ENCODE assay signal across 7 cellular contexts in the genomic region with DNA sequence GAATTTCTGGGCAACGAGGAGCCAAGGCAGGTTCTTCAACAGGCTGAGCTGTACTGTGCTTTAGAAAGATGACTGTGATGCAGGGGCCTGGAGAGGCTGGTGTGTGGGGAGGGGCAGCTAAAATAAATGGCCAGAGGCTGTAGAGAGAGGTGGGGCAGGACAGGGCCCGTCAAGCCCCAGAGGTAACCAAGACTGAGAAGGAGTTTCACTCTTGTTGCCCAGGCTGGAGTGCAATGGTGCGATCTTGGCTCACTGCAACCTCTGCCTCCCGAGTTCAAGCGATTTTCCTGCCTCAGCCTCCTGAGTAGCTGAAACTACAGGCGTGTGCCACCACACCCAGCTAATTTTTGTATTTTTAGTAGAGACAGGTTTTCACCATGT. TPM values are rescaled to one million over a fixed set of nuclear protein-coding genes. Genes with fewer than 3 reads are reported as not detected.
A peak's percentile ranks its signal among the peaks of the same experiment; 100 is the strongest.
DNase-seq lines count a peak whose midpoint lies in the region; ATAC-seq, FAIRE-seq and TF ChIP-seq lines count a peak whose summit lies in the region.
"Not testable (repeated sequence)": the region's sequence is repeated elsewhere in the genome, so short reads cannot be mapped to it uniquely, and the experiment has no call there.

No MANE protein-coding gene starts in this region.

- WGBS in HepG2 (ENCODE audit: low lambda C conversion rate): 57% methylated on average over 6 of the region's 6 CpGs
- 42 to 77% (median 71%) methylated on average over 6 of the region's 6 CpGs for WGBS in small intestine, 3 donors

- not testable (repeated sequence) for H3K4me3 ChIP-seq in BLaER1; mucosa of descending colon; small intestine (ENCODE audit: low read depth in 1 of 2, low read length in 2 of 2)
- H3K4me3 ChIP-seq in duodenal mucosa (ENCODE audit: low read depth in 1 of 2, low read length in 2 of 2) (peak overlapping the region in 1 of 2 donors; percentile 9), HepG2 (replicated peaks in 1 of 3; ENCODE audit: insufficient read depth in 1 of 3, low read depth in 2 of 3, low read length in 3 of 3) (peak overlapping the region in 1 of 3 experiments; percentile 32; a peak in 2 of 6 replicates)

- H3K27me3 ChIP-seq in BLaER1; duodenal mucosa (ENCODE audit: control insufficient read depth in 1 of 2, insufficient read depth in 2 of 2, low read length in 2 of 2); HepG2 (ENCODE audit: control insufficient read depth in 1 of 2, insufficient read depth in 2 of 2, low read length in 2 of 2); small intestine (ENCODE audit: control insufficient read depth in 2 of 2, insufficient read depth in 2 of 2, low read length in 2 of 2): not testable (repeated sequence)

- H3K27me3 Mint-ChIP-seq in type B pancreatic cell: not testable (repeated sequence)

- POLR2A ChIA-PET in RWPE1 (lab: Yijun Ruan, JAX; ENCODE audit: low non-redundant PET): not testable (repeated sequence)
- POLR2A ChIA-PET in HepG2 (lab: Yijun Ruan, JAX): interaction anchor here (0.9 to 4.1 kb wide), 12 partner anchors 16 to 321 kb away, joined by 3 to 20 read pairs (median 4); a partner anchor contains a TSS

- not testable (repeated sequence) for H3K79me2 ChIP-seq in HepG2 (ENCODE audit: insufficient read depth, low read length)

- peak overlapping the region; percentile 57 for H3K27ac Mint-ChIP-seq in type B pancreatic cell

- H3K9me3 ChIP-seq in BLaER1; duodenal mucosa (ENCODE audit: control insufficient read depth in 1 of 2, low read length in 2 of 2); HepG2 (ENCODE audit: low read length); mucosa of descending colon; small intestine (ENCODE audit: control insufficient read depth, low read depth): not testable (repeated sequence)

- not testable (repeated sequence) for H3K4me3 Mint-ChIP-seq in type B pancreatic cell

- H2AFZ ChIP-seq in HepG2 (ENCODE audit: low read length): not testable (repeated sequence)

- H4K20me1 ChIP-seq in BLaER1: peaks cover 57% of the 10 kb centered on the region
- H4K20me1 ChIP-seq in HepG2 (ENCODE audit: insufficient read depth, low read length): not testable (repeated sequence)

- in situ Hi-C loops in HepG2 (cut with HindIII; ENCODE audit: extremely low pct_ligation_motif_present, low pct_unique_long_range_greater_than_20kb): not testable (repeated sequence)

- TF ChIP-seq EP300 in HepG2 (IDR thresholded peaks at IDR 0.05; ENCODE audit: low read depth in 2 of 2, low read length in 2 of 2); HepG2 (CRISPR knock-in tag; IDR thresholded peaks at IDR 0.05; ENCODE audit: borderline replicate concordance): not testable (repeated sequence)

- H3K27ac ChIP-seq in BLaER1; duodenal mucosa (ENCODE audit: low read depth, low read length): not testable (repeated sequence)
- H3K27ac ChIP-seq in RWPE1 (peak overlapping the region; percentile 24), HepG2 (ENCODE audit: extremely low read length, insufficient read depth, low read length) (peak overlapping the region; percentile 71), small intestine (ENCODE audit: low read depth in 1 of 2, low read length in 1 of 2) (peak overlapping the region; percentile 44 to 76)

- ATAC-seq in HepG2 (peak; percentile 1; the same call in 2 of the 3 replicates), mucosa of descending colon (peak; percentile 6)

- not testable (repeated sequence) for H3K4me2 ChIP-seq in BLaER1
- peak overlapping the region; percentile 66 for H3K4me2 ChIP-seq in HepG2 (ENCODE audit: low read depth, low read length)

- H3K9ac ChIP-seq in BLaER1 (0 out of 2 replicates have a peak overlapping the region, but pooled peaks have one; percentile 31), duodenal mucosa (ENCODE audit: low read depth in 1 of 2, low read length in 2 of 2) (peak overlapping the region; percentile 6 to 53), HepG2 (ENCODE audit: insufficient read depth, low read depth, low read length) (peak overlapping the region; percentile 40)

- intact Hi-C loops in HepG2 (cut with micrococcal nuclease; ENCODE audit: unreplicated experiment): loop anchor here (5.0 to 10.0 kb wide), 3 partner anchors 37 to 240 kb away; no protein-coding TSS in a partner anchor
- intact Hi-C loops in mucosa of descending colon (cut with DNase I, micrococcal nuclease): not testable (repeated sequence)

- peaks cover 22% of the 10 kb centered on the region for H3K4me1 ChIP-seq in BLaER1
- peaks cover 22 to 23% of the 10 kb centered on the region in 2 donors for H3K4me1 ChIP-seq in duodenal mucosa (ENCODE audit: control insufficient read depth in 1 of 2, insufficient read depth in 2 of 2, low read length in 2 of 2)
- peaks cover 98% of the 10 kb centered on the region for H3K4me1 ChIP-seq in HepG2 (ENCODE audit: insufficient read depth, low read length)
- H3K4me1 ChIP-seq in mucosa of descending colon (ENCODE audit: low read depth): peaks cover 11% of the 10 kb centered on the region
- not testable (repeated sequence) for H3K4me1 ChIP-seq in small intestine (ENCODE audit: control insufficient read depth in 2 of 2, insufficient read depth in 1 of 2, low read depth in 1 of 2, low read length in 1 of 2)

- H3K36me3 Mint-ChIP-seq in type B pancreatic cell: not testable (repeated sequence)

- not testable (repeated sequence) for TF ChIP-seq POLR2A in HepG2 (IDR thresholded peaks at IDR 0.05; ENCODE audit: insufficient read depth in 1 of 2, low read depth in 2 of 2, low read length in 2 of 2)

- not testable (repeated sequence) for H3K4me1 Mint-ChIP-seq in type B pancreatic cell (ENCODE audit: unreplicated experiment)

- H3K9me3 Mint-ChIP-seq in type B pancreatic cell: not testable (repeated sequence)

- DNase-seq in RWPE1 (ENCODE audit: low spot score); HepG2 (ENCODE audit: low spot score); mucosa of descending colon; small intestine; type B pancreatic cell (ENCODE audit: extremely low spot score, unreplicated experiment): not testable (repeated sequence)

- peaks cover 60% of the 10 kb centered on the region for H3K36me3 ChIP-seq in BLaER1
- not testable (repeated sequence) for H3K36me3 ChIP-seq in duodenal mucosa (ENCODE audit: control insufficient read depth in 1 of 2, insufficient read depth in 2 of 2, low read length in 2 of 2); HepG2 (replicated peaks in 1 of 2; ENCODE audit: control insufficient read depth in 1 of 2, insufficient read depth in 2 of 2, low read length in 2 of 2); mucosa of descending colon (ENCODE audit: low read depth); small intestine (ENCODE audit: control insufficient read depth in 2 of 2, insufficient read depth in 2 of 2, low read length in 2 of 2)

- BruUV-seq in HepG2 (replicated peaks; lab: Mats Ljungman, UMichigan): not testable (repeated sequence)

- not testable (repeated sequence) for TF ChIP-seq CTCF in RWPE1 (conservative IDR thresholded peaks at IDR 0.05; ENCODE audit: low read depth); HepG2 (CRISPR knock-in tag; IDR thresholded peaks at IDR 0.05); mucosa of descending colon (IDR thresholded peaks at IDR 0.05); type B pancreatic cell (conservative IDR thresholded peaks at IDR 0.05)

- CTCF ChIA-PET in RWPE1 (lab: Yijun Ruan, JAX) (interaction anchor here (0.7 kb wide), 1 partner anchor 126 kb away, joined by 4 read pairs; no protein-coding TSS in a partner anchor), HepG2 (lab: Yijun Ruan, JAX; ENCODE audit: low intra/inter-chr PET ratio, low total read pairs) (interaction anchor here (3.2 kb wide), 1 partner anchor 141 kb away, joined by 36 read pairs; no protein-coding TSS in a partner anchor)

- not testable (repeated sequence) for TF ChIP-seq RAD21 in HepG2 (CRISPR knock-in tag; IDR thresholded peaks at IDR 0.05)

- not testable (repeated sequence) for FAIRE-seq in HepG2 (lab: Jason Lieb, UNC); small intestine (lab: Jason Lieb, UNC)

RNA-seq across cellular contexts. Expression of a gene that starts 32.0 kb away (rescaled TPM):
- 178 and 191 TPM in 2 replicates for total RNA-seq in HepG2 (2016; rRNA removed; fragmentation: Illumina TruSeq; extraction: Trizol)
- 169 and 189 TPM in 2 replicates for total RNA-seq in HepG2 (2016; cell fraction: cytosol; rRNA removed; fragmentation: Illumina TruSeq; extraction: Trizol; ENCODE audit: low read depth)
- total RNA-seq in HepG2 (2016; cell fraction: insoluble cytoplasmic fraction; rRNA removed; fragmentation: Illumina TruSeq; extraction: Trizol): 186 and 208 TPM in 2 replicates
- total RNA-seq in HepG2 (2016; cell fraction: membrane; rRNA removed; fragmentation: Illumina TruSeq; extraction: Trizol): 148 and 200 TPM in 2 replicates
- 65.1 and 65.8 TPM in 2 replicates for total RNA-seq in HepG2 (2016; cell fraction: nucleus; rRNA removed; fragmentation: Illumina TruSeq; extraction: Trizol)
- 157 and 166 TPM in 2 replicates for polyA plus RNA-seq in HepG2 (2011; rRNA removed)
- 144 and 170 TPM in 2 replicates for polyA plus RNA-seq in HepG2 (2011; cell fraction: cytosol; rRNA removed)
- 42.8 and 46.0 TPM in 2 replicates for polyA plus RNA-seq in HepG2 (2011; cell fraction: nucleus; rRNA removed)
- 135 and 137 TPM in 2 replicates for polyA plus RNA-seq in HepG2 (2012)
- polyA plus RNA-seq in HepG2 (2016; cell fraction: cytosol; fragmentation: Illumina TruSeq; extraction: Trizol; ENCODE audit: low read depth): 114 and 150 TPM in 2 replicates
- 163 and 186 TPM in 2 replicates for polyA plus RNA-seq in HepG2 (2016; cell fraction: insoluble cytoplasmic fraction; fragmentation: Illumina TruSeq; extraction: Trizol; ENCODE audit: low read depth)
- 111 and 143 TPM in 2 replicates for polyA plus RNA-seq in HepG2 (2016; cell fraction: membrane; fragmentation: Illumina TruSeq; extraction: Trizol; ENCODE audit: low read depth)
- 92.9 and 98.5 TPM in 2 replicates for polyA plus RNA-seq in HepG2 (2016; cell fraction: nucleus; fragmentation: Illumina TruSeq; extraction: Trizol; ENCODE audit: insufficient read depth, low read depth)
- polyA minus RNA-seq in HepG2 (2011; rRNA and poly(A)+ RNA removed; ENCODE audit: low replicate concordance): 33.2 and 40.9 TPM in 2 replicates
- polyA minus RNA-seq in HepG2 (2011; cell fraction: cytosol; rRNA and poly(A)+ RNA removed): 22.7 and 28.4 TPM in 2 replicates
- polyA minus RNA-seq in HepG2 (2011; cell fraction: nucleus; rRNA and poly(A)+ RNA removed): 20.0 and 21.5 TPM in 2 replicates
- total RNA-seq in mucosa of descending colon: 10 to 100 TPM; 41.0 to 57.2 (median 56.8) TPM
- 100 to 1,000 TPM in 2 of 3 donors, 10 to 100 TPM in 1; 87.1 to 116 (median 105) TPM for polyA plus RNA-seq in small intestine
- total RNA-seq in type B pancreatic cell (ENCODE audit: low replicate concordance): 45.5 and 53.7 TPM in 2 replicates

RNA-seq across cellular contexts. Expression of a gene that starts 32.1 kb away (rescaled TPM):
- total RNA-seq in HepG2 (2016; rRNA removed; fragmentation: Illumina TruSeq; extraction: Trizol) (13.9 and 27.4 TPM in 2 replicates), mucosa of descending colon (100 to 1,000 TPM in 1 of 3 donors, 10 to 100 TPM in 2; 57.0 to 108 (median 79.6) TPM), type B pancreatic cell (ENCODE audit: low replicate concordance) (45.5 and 57.5 TPM in 2 replicates)
- 5.1 and 5.8 TPM in 2 replicates for total RNA-seq in HepG2 (2016; cell fraction: cytosol; rRNA removed; fragmentation: Illumina TruSeq; extraction: Trizol; ENCODE audit: low read depth)
- 11.4 and 28.3 TPM in 2 replicates for total RNA-seq in HepG2 (2016; cell fraction: insoluble cytoplasmic fraction; rRNA removed; fragmentation: Illumina TruSeq; extraction: Trizol)
- 14.9 and 15.8 TPM in 2 replicates for total RNA-seq in HepG2 (2016; cell fraction: membrane; rRNA removed; fragmentation: Illumina TruSeq; extraction: Trizol)
- total RNA-seq in HepG2 (2016; cell fraction: nucleus; rRNA removed; fragmentation: Illumina TruSeq; extraction: Trizol): 28.7 and 33.8 TPM in 2 replicates
- polyA plus RNA-seq in HepG2 (2011; rRNA removed) (75.8 and 83.8 TPM in 2 replicates), small intestine (10 to 100 TPM; 13.2 to 31.8 (median 19.5) TPM)
- polyA plus RNA-seq in HepG2 (2011; cell fraction: cytosol; rRNA removed): 81.0 and 82.0 TPM in 2 replicates
- 185 and 224 TPM in 2 replicates for polyA plus RNA-seq in HepG2 (2011; cell fraction: nucleus; rRNA removed)
- 37.7 and 41.7 TPM in 2 replicates for polyA plus RNA-seq in HepG2 (2012)
- 5.0 and 5.6 TPM in 2 replicates for polyA plus RNA-seq in HepG2 (2016; cell fraction: cytosol; fragmentation: Illumina TruSeq; extraction: Trizol; ENCODE audit: low read depth)
- polyA plus RNA-seq in HepG2 (2016; cell fraction: insoluble cytoplasmic fraction; fragmentation: Illumina TruSeq; extraction: Trizol; ENCODE audit: low read depth): 13.6 and 16.8 TPM in 2 replicates
- polyA plus RNA-seq in HepG2 (2016; cell fraction: membrane; fragmentation: Illumina TruSeq; extraction: Trizol; ENCODE audit: low read depth): 10.0 and 10.2 TPM in 2 replicates
- 69.5 and 76.1 TPM in 2 replicates for polyA plus RNA-seq in HepG2 (2016; cell fraction: nucleus; fragmentation: Illumina TruSeq; extraction: Trizol; ENCODE audit: insufficient read depth, low read depth)
- 62.2 and 179 TPM in 2 replicates for polyA minus RNA-seq in HepG2 (2011; rRNA and poly(A)+ RNA removed; ENCODE audit: low replicate concordance)
- polyA minus RNA-seq in HepG2 (2011; cell fraction: cytosol; rRNA and poly(A)+ RNA removed): 36.8 and 42.0 TPM in 2 replicates
- polyA minus RNA-seq in HepG2 (2011; cell fraction: nucleus; rRNA and poly(A)+ RNA removed): 36.6 and 36.8 TPM in 2 replicates
